8 cellular contexts compared by ENCODE assay signal in genomic region chr4:145177906-145178538, GRCh38. TPM values are rescaled to one million over a fixed set of nuclear protein-coding genes. Genes with fewer than 3 reads are reported as not detected.
DNase-seq lines count a peak whose midpoint lies in the region; ATAC-seq and TF ChIP-seq lines count a peak whose summit lies in the region.

No MANE protein-coding gene starts in this region.

- H3K4me3 ChIP-seq in GM08714 (ENCODE audit: low read length) (peak overlapping the region; percentile 100), body of pancreas (no peak overlapping the region), right lobe of liver (peak overlapping the region; percentile 73 to 80 (median 74)), thyroid gland (replicated peaks in 1 of 3) (peak overlapping the region in 1 of 3 donors; percentile 66)

- DNase-seq in NCI-H82 (lab: John Stamatoyannopoulos, UW) (peak; percentile 28), body of pancreas (peak in 1 of 4 donors; percentile 26), right lobe of liver (no peak), thyroid gland (no peak)
- no peak for DNase-seq in activated CD4-positive, CD25-positive, alpha-beta regulatory T cell (lab: John Stamatoyannopoulos, UW)
- DNase-seq in effector CD8-positive, alpha-beta T cell (lab: John Stamatoyannopoulos, UW), result no peak

- no peak for TF ChIP-seq CTCF in body of pancreas (IDR thresholded peaks at IDR 0.05)
- no peak for TF ChIP-seq CTCF in right lobe of liver (IDR thresholded peaks at IDR 0.05)
- TF ChIP-seq CTCF in thyroid gland (IDR thresholded peaks at IDR 0.05), result no peak

- intact Hi-C loops in body of pancreas (cut with DNase I), result no loop called here
- intact Hi-C loops in right lobe of liver (cut with DNase I), result no loop called here
- intact Hi-C loops in thyroid gland (cut with DNase I), result no loop called here

- H3K4me1 ChIP-seq in body of pancreas (peaks cover 39% of the 10 kb centered on the region), right lobe of liver (peaks cover 0 to 20% (median 8%) of the 10 kb centered on the region in 4 donors), thyroid gland (peaks cover 32 to 43% of the 10 kb centered on the region in 2 donors)

- peak in 1 of 3 donors; percentile 13 for TF ChIP-seq POLR2A in body of pancreas (IDR thresholded peaks at IDR 0.05)
- TF ChIP-seq POLR2A in right lobe of liver (IDR thresholded peaks at IDR 0.05), result peak; percentile 22
- no peak for TF ChIP-seq POLR2A in thyroid gland (IDR thresholded peaks at IDR 0.05)

- H3K9me3 ChIP-seq in body of pancreas (no peaks in the 10 kb centered on the region), right lobe of liver (no peaks in the 10 kb centered on the region), thyroid gland (no peaks in the 10 kb centered on the region)

- ATAC-seq in body of pancreas, result no peak
- peak in 1 of 4 donors; percentile 45 for ATAC-seq in right lobe of liver
- ATAC-seq in GM21825 (IDR thresholded peaks at IDR 0.05; ENCODE audit: unreplicated experiment), result no peak

- no peaks in the 10 kb centered on the region for H3K27me3 ChIP-seq in body of pancreas
- H3K27me3 ChIP-seq in right lobe of liver, result no peaks in the 10 kb centered on the region
- H3K27me3 ChIP-seq in thyroid gland, result no peaks in the 10 kb centered on the region

- 4 to 5% methylated on average over 9 of the region's 9 CpGs for WGBS in body of pancreas, 2 donors
- 5% methylated on average over 9 of the region's 9 CpGs for WGBS in right lobe of liver (ENCODE audit: insufficient coverage, low coverage, low lambda C conversion rate, missing lambda C conversion rate)
- 31 to 37% methylated on average over 9 of the region's 9 CpGs for WGBS in thyroid gland, 2 donors

- peak overlapping the region; percentile 18 to 99 (median 98) for H3K27ac ChIP-seq in body of pancreas
- peak overlapping the region; percentile 97 to 99 (median 99) for H3K27ac ChIP-seq in right lobe of liver
- peak overlapping the region in 2 of 3 donors; percentile 57 to 98 for H3K27ac ChIP-seq in thyroid gland

- H3K36me3 ChIP-seq in body of pancreas (replicated peaks in 1 of 2; ENCODE audit: insufficient read depth in 1 of 2, low read depth in 2 of 2) (no peaks in the 10 kb centered on the region), right lobe of liver (no peaks in the 10 kb centered on the region), thyroid gland (peaks cover 0 to 3% of the 10 kb centered on the region in 2 donors)

RNA-seq across cellular contexts. Expression of gene OTUD4, which starts 2.4 kb away (rescaled TPM):
- total RNA-seq in body of pancreas, result 10 to 100 TPM; 13.0 to 37.9 TPM
- 10 to 100 TPM; 13.8 to 25.6 (median 20.2) TPM for total RNA-seq in right lobe of liver
- 10 to 100 TPM; 28.5 to 43.7 (median 32.6) TPM for total RNA-seq in thyroid gland

Comparison
In these comparisons a context has a peak if more than half of its experiments do, and no peak if none do; other contexts are left out.
1. H3K4me3 ChIP-seq: peak in GM08714 (single experiment) and right lobe of liver (3 of 3); none in body of pancreas (0 of 2).
2. Peak in every context shown above with its lines, with median percentiles within 50 percentile points of each other: H3K27ac ChIP-seq.